In the genomic region with DNA sequence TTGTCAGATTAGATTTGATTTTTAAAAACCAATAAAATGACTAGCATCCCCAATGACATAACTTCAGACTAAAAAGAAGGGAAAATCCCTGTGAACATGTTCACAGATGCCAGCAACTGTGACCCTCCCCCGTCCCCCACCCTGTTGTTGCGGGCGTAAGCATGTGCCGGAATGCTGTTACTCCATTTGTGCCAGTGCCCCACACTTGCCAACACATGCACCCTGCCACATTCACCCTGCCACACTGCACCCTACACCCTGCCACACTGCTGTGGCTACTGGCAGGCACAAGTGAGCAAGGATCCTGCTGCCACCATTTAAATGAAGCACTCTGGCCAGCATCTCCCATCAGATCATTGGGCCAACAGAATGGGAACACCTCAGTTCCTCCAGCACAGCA, we compare ENCODE assay signal across 3 cellular contexts.
"Had no signal": no experiment of that assay in that cellular context is flagged by ENCODE, and none has a peak within 500 bp of the region (broad histone marks: within the 10 kb centered on the region; RNA-seq: fewer than 3 reads in every experiment).

No MANE protein-coding gene starts in this region.

- ATAC-seq: GM12878 had no signal

- H3K4me3 ChIP-seq: GM12878 had no signal

- DNase-seq: GDM1, GF-D8 had no signal
